ENCODE assay signal across 1 cellular context in the genomic region with DNA sequence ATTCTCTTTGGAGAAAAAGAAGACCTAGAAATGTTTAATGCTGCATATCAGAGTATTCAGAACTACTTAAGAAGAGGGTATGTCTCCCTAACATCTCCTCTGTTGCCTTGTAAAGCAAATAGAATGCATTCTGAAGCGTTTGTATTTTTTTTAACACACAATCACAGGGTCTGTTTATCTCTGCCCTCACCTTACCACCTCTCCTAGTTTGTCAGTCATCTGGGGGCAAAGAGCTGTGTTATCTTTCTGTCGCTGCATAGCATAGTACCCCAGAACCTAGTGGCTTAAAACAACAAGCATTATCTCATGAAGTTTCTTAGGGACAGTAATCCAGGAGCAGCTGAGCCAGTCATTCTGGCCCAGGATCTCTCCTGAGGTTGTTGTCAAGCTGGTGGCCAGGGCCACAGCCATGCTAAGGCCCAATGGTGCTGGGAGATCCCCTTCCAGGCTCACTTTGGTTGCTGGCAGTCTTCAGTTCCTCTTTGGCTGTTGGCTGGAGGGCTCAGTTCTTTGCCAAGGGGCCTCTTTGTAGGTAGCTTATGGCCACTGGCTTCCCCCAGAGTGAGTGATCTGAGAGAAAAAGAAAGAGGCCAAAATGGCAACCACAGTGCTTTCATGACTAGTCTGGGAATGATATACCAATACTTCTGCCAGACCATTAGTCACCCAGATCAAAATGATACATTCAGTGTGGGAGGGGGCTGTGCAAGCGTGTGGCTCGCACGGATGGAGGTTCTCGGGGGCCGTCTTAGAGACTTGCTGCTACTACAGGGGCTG.
TF ChIP-seq lines count a peak whose summit lies in the region.

No MANE protein-coding gene starts in this region.

TF ChIP-seq in SK-N-SH, 30 proteins besides CTCF, POLR2A, EP300 and RAD21 (continued from another document):
- TF ChIP-seq, protein P1, sequence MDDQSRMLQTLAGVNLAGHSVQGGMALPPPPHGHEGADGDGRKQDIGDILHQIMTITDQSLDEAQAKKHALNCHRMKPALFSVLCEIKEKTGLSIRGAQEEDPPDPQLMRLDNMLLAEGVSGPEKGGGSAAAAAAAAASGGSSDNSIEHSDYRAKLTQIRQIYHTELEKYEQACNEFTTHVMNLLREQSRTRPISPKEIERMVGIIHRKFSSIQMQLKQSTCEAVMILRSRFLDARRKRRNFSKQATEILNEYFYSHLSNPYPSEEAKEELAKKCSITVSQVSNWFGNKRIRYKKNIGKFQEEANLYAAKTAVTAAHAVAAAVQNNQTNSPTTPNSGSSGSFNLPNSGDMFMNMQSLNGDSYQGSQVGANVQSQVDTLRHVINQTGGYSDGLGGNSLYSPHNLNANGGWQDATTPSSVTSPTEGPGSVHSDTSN (IDR thresholded peaks at IDR 0.05): no peak
- no peak for TF ChIP-seq SIN3A (IDR thresholded peaks at IDR 0.05; ENCODE audit: borderline replicate concordance, low read depth, low read length)
- no peak for TF ChIP-seq TAF1 (IDR thresholded peaks at IDR 0.05; ENCODE audit: borderline replicate concordance, low read depth, low read length)
- no peak for TF ChIP-seq RFX5 (IDR thresholded peaks at IDR 0.05; ENCODE audit: low read length)
- no peak for TF ChIP-seq FOXJ3 (CRISPR knock-in tag; IDR thresholded peaks at IDR 0.05)
- TF ChIP-seq TCF12 (IDR thresholded peaks at IDR 0.05): no peak
- TF ChIP-seq MEF2A (IDR thresholded peaks at IDR 0.05; ENCODE audit: borderline replicate concordance, low read depth): no peak
- no peak for TF ChIP-seq GABPA (IDR thresholded peaks at IDR 0.05; ENCODE audit: low read depth)
- no peak for TF ChIP-seq RCOR1 (IDR thresholded peaks at IDR 0.05; ENCODE audit: low read length)
- TF ChIP-seq, protein P2, sequence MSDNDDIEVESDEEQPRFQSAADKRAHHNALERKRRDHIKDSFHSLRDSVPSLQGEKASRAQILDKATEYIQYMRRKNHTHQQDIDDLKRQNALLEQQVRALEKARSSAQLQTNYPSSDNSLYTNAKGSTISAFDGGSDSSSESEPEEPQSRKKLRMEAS (IDR thresholded peaks at IDR 0.05; ENCODE audit: low read depth): no peak
- TF ChIP-seq FOSL2 (IDR thresholded peaks at IDR 0.05; ENCODE audit: borderline replicate concordance, low read depth): no peak
- no peak for TF ChIP-seq MXI1 (IDR thresholded peaks at IDR 0.05; ENCODE audit: low read depth, low read length)
TF ChIP-seq in SK-N-SH: peak in this region for 0.
